8 cellular contexts compared by ENCODE assay signal in genomic region chr17:8159032-8159400, GRCh38. TPM values are rescaled to one million over a fixed set of nuclear protein-coding genes. Genes with fewer than 3 reads are reported as not detected.
A peak's percentile ranks its signal among the peaks of the same experiment; 100 is the strongest.
DNase-seq lines count a peak whose midpoint lies in the region; ATAC-seq and TF ChIP-seq lines count a peak whose summit lies in the region.

No MANE protein-coding gene starts in this region.

- H3K36me3 Mint-ChIP-seq in activated T-cell treated with anti-CD3 and anti-CD28 coated beads, Interleukin-2, amount 50 U/mL, for 24 hours (ENCODE audit: low read depth), result peaks cover 40% of the 10 kb centered on the region
- peaks cover 51% of the 10 kb centered on the region for H3K36me3 Mint-ChIP-seq in activated T-helper 17 cell treated with anti-CD3 and anti-CD28 coated beads, Interleukin-2, amount 50 U/mL, for 72 hours (ENCODE audit: low read depth)

- H2AFZ ChIP-seq in PC-9, result no peak overlapping the region

- no peaks in the 10 kb centered on the region for H3K27me3 Mint-ChIP-seq in activated T-cell treated with anti-CD3 and anti-CD28 coated beads, Interleukin-2, amount 50 U/mL, for 24 hours
- no peaks in the 10 kb centered on the region for H3K27me3 Mint-ChIP-seq in activated T-helper 17 cell treated with anti-CD3 and anti-CD28 coated beads, Interleukin-2, amount 50 U/mL, for 72 hours

- peaks cover 15% of the 10 kb centered on the region; the same call in 1 of the 2 replicates for H3F3A ChIP-seq in PC-9 (ENCODE audit: insufficient read depth, low read depth)

- peak overlapping the region; percentile 92 for H3K27ac Mint-ChIP-seq in activated T-cell treated with anti-CD3 and anti-CD28 coated beads, Interleukin-2, amount 50 U/mL, for 24 hours
- peak overlapping the region; percentile 86 for H3K27ac Mint-ChIP-seq in activated T-helper 17 cell treated with anti-CD3 and anti-CD28 coated beads, Interleukin-2, amount 50 U/mL, for 72 hours

- TF ChIP-seq CTCF in PC-9 (conservative IDR thresholded peaks at IDR 0.05), result no peak

- DNase-seq in activated T-cell treated with anti-CD3 and anti-CD28 coated beads, Interleukin-2, amount 50 U/mL, for 24 hours, result no peak
- no peak for DNase-seq in activated T-cell treated with anti-CD3 and anti-CD28 coated beads, Interleukin-2, amount 50 U/mL, for 1 hour
- DNase-seq in stimulated activated CD4-positive, alpha-beta T cell treated with anti-CD3 and anti-CD28 coated beads, Interleukin-12 subunit alpha, Interleukin-12 subunit beta, amount 100 ng/mL, for 4 hours, result no peak
- no peak for DNase-seq in mesenteric fat pad (ENCODE audit: low spot score)
- no peak for DNase-seq in PC-9

- POLR2A ChIA-PET in PC-9 (lab: Charles Lee; ENCODE audit: unreplicated experiment), result interaction anchor here (0.6 kb wide), 2 partner anchors 15 to 249 kb away, joined by 3 to 4 read pairs; no protein-coding TSS in a partner anchor

- WGBS in thymus, result 73% methylated on average over 3 of the region's 3 CpGs

- H3K9me2 ChIP-seq in PC-9 (ENCODE audit: insufficient read depth), result no peaks in the 10 kb centered on the region

- H3K27ac ChIP-seq in muscle layer of duodenum (ENCODE audit: low read length) (peak overlapping the region; percentile 85), thymus (ENCODE audit: low read depth) (peak overlapping the region; percentile 34), PC-9 (no peak overlapping the region)

- H3K4me3 ChIP-seq in muscle layer of duodenum (ENCODE audit: low read depth in 1 of 2, low read length in 2 of 2) (no peak overlapping the region), thymus (ENCODE audit: low read length) (no peak overlapping the region), PC-9 (no peak overlapping the region)

- CTCF ChIA-PET in PC-9 (lab: Charles Lee), result interaction anchor here (0.6 to 1.5 kb wide), 3 partner anchors 21 to 598 kb away, joined by 3 to 11 read pairs (median 4); no protein-coding TSS in a partner anchor

- H3K4me3 Mint-ChIP-seq in activated T-cell treated with anti-CD3 and anti-CD28 coated beads, Interleukin-2, amount 50 U/mL, for 24 hours, result peak overlapping the region; percentile 37
- H3K4me3 Mint-ChIP-seq in activated T-helper 17 cell treated with anti-CD3 and anti-CD28 coated beads, Interleukin-2, amount 50 U/mL, for 72 hours, result peak overlapping the region; percentile 94

- no peaks in the 10 kb centered on the region for H3K9me3 Mint-ChIP-seq in activated T-cell treated with anti-CD3 and anti-CD28 coated beads, Interleukin-2, amount 50 U/mL, for 24 hours
- no peaks in the 10 kb centered on the region for H3K9me3 Mint-ChIP-seq in activated T-helper 17 cell treated with anti-CD3 and anti-CD28 coated beads, Interleukin-2, amount 50 U/mL, for 72 hours

- H3K4me1 Mint-ChIP-seq in activated T-cell treated with anti-CD3 and anti-CD28 coated beads, Interleukin-2, amount 50 U/mL, for 24 hours (ENCODE audit: low read depth), result peaks cover 45% of the 10 kb centered on the region
- H3K4me1 Mint-ChIP-seq in activated T-helper 17 cell treated with anti-CD3 and anti-CD28 coated beads, Interleukin-2, amount 50 U/mL, for 72 hours, result peaks cover 39% of the 10 kb centered on the region

- intact Hi-C loops in PC-9 (cut with micrococcal nuclease; ENCODE audit: unreplicated experiment), result loop anchor here (5.0 kb wide), 2 partner anchors 87 to 317 kb away; no protein-coding TSS in a partner anchor

- no peak for ATAC-seq in activated T-helper 17 cell treated with anti-CD3 and anti-CD28 coated beads, Interleukin-2, amount 50 U/mL, for 72 hours (replicated peaks)

- peaks cover 15 to 37% of the 10 kb centered on the region in 2 donors for H3K36me3 ChIP-seq in muscle layer of duodenum (ENCODE audit: control insufficient read depth in 1 of 2, insufficient read depth in 2 of 2, low read length in 2 of 2)
- peaks cover 26% of the 10 kb centered on the region for H3K36me3 ChIP-seq in thymus (ENCODE audit: control insufficient read depth, insufficient read depth)
- H3K36me3 ChIP-seq in PC-9 (ENCODE audit: low read depth), result no peaks in the 10 kb centered on the region

- peaks cover 16% of the 10 kb centered on the region; the same call in 1 of the 2 replicates for H3K79me2 ChIP-seq in PC-9 (ENCODE audit: low read depth)

- H3K9me3 ChIP-seq in muscle layer of duodenum (ENCODE audit: control insufficient read depth in 1 of 2, low read length in 2 of 2), result no peaks in the 10 kb centered on the region
- no peaks in the 10 kb centered on the region for H3K9me3 ChIP-seq in thymus (ENCODE audit: control insufficient read depth)
- no peaks in the 10 kb centered on the region for H3K9me3 ChIP-seq in PC-9 (ENCODE audit: insufficient read depth, low read depth)

- BruUV-seq in PC-9 (replicated peaks; lab: Mats Ljungman, UMichigan), result no TSS peak

- H3K27me3 ChIP-seq in muscle layer of duodenum (ENCODE audit: low read depth, low read length) (no peaks in the 10 kb centered on the region), thymus (ENCODE audit: control insufficient read depth, insufficient read depth) (no peaks in the 10 kb centered on the region), PC-9 (ENCODE audit: insufficient read depth, low read depth) (no peaks in the 10 kb centered on the region)

- H3K4me2 ChIP-seq in PC-9, result no peak overlapping the region

- H3K4me1 ChIP-seq in muscle layer of duodenum (ENCODE audit: control insufficient read depth in 1 of 2, insufficient read depth in 2 of 2, low read length in 2 of 2) (peaks cover 18 to 49% of the 10 kb centered on the region in 2 donors), thymus (ENCODE audit: control insufficient read depth, insufficient read depth, low read length) (peaks cover 50% of the 10 kb centered on the region), PC-9 (replicated peaks; ENCODE audit: insufficient read depth) (peaks cover 20% of the 10 kb centered on the region)

- H4K20me1 ChIP-seq in PC-9 (ENCODE audit: insufficient read depth), result no peaks in the 10 kb centered on the region

RNA-seq across cellular contexts. Expression of gene VAMP2, which starts 3.7 kb away (rescaled TPM):
- 10 to 100 TPM; 41.7 to 66.2 TPM for total RNA-seq in activated T-helper 17 cell treated with anti-CD3 and anti-CD28 coated beads, Interleukin-2, amount 50 U/mL, for 72 hours
- 73.9 TPM for polyA plus RNA-seq in thymus
- total RNA-seq in mesenteric fat pad (52.4 TPM), PC-9 (2021) (29.3 and 35.1 TPM in 2 replicates)

RNA-seq across cellular contexts. Expression of gene PER1, which starts 6.8 kb away (rescaled TPM):
- total RNA-seq in activated T-helper 17 cell treated with anti-CD3 and anti-CD28 coated beads, Interleukin-2, amount 50 U/mL, for 72 hours, result 100 to 1,000 TPM in 1 of 2 donors, 10 to 100 TPM in 1; 52.0 to 269 TPM
- 71.9 TPM for polyA plus RNA-seq in thymus
- total RNA-seq in mesenteric fat pad, result 316 TPM
- 60.2 and 78.7 TPM in 2 replicates for total RNA-seq in PC-9 (2021)

RNA-seq across cellular contexts. Expression of gene TMEM107, which starts 17.2 kb away (rescaled TPM):
- 10 to 100 TPM; 43.3 to 45.3 TPM for total RNA-seq in activated T-helper 17 cell treated with anti-CD3 and anti-CD28 coated beads, Interleukin-2, amount 50 U/mL, for 72 hours
- 21.3 TPM for polyA plus RNA-seq in thymus
- total RNA-seq in mesenteric fat pad, result 16.3 TPM
- 58.5 and 59.1 TPM in 2 replicates for total RNA-seq in PC-9 (2021)

RNA-seq across cellular contexts. Expression of gene BORCS6, which starts 31.0 kb away (rescaled TPM):
- total RNA-seq in activated T-helper 17 cell treated with anti-CD3 and anti-CD28 coated beads, Interleukin-2, amount 50 U/mL, for 72 hours, result 1 to 10 TPM; 4.7 to 7.0 TPM
- 11.4 TPM for polyA plus RNA-seq in thymus
- 5.8 TPM for total RNA-seq in mesenteric fat pad
- total RNA-seq in PC-9 (2021), result 6.4 and 8.0 TPM in 2 replicates

RNA-seq across cellular contexts. Expression of gene HES7, which starts 35.1 kb away (rescaled TPM):
- 10 to 100 TPM in 1 of 2 donors, 1 to 10 TPM in 1; 2.9 to 10.0 TPM for total RNA-seq in activated T-helper 17 cell treated with anti-CD3 and anti-CD28 coated beads, Interleukin-2, amount 50 U/mL, for 72 hours
- polyA plus RNA-seq in thymus, result 0.75 TPM
- not detected for total RNA-seq in mesenteric fat pad
- 2.6 and 9.0 TPM in 2 replicates for total RNA-seq in PC-9 (2021)
